15 cellular contexts compared by ENCODE assay signal in genomic region chr15:60651734-60652141, GRCh38.
DNase-seq lines count a peak whose midpoint lies in the region; ATAC-seq and TF ChIP-seq lines count a peak whose summit lies in the region.
"Had no signal": no experiment of that assay in that cellular context is flagged by ENCODE, and none has a peak within 500 bp of the region (broad histone marks: within the 10 kb centered on the region; RNA-seq: fewer than 3 reads in every experiment).

No MANE protein-coding gene starts in this region.

- H3K36me3 ChIP-seq in Loucy (ENCODE audit: insufficient read depth, low read length) = no peaks in the 10 kb centered on the region

- H3K4me1 Mint-ChIP-seq in T-helper 17 cell = peaks cover 51% of the 10 kb centered on the region

- H3K4me3 Mint-ChIP-seq in T-helper 17 cell = peak overlapping the region; percentile 43
- H3K4me3 Mint-ChIP-seq: activated naive CD8-positive, alpha-beta T cell; stimulated activated effector memory CD8-positive, alpha-beta T cell treated with anti-CD3 and anti-CD28 coated beads, Interleukin-12 subunit alpha, Interleukin-12 subunit beta, amount 100 ng/mL, for 72 hours had no signal

- H3K4me2 ChIP-seq in Loucy (ENCODE audit: low read depth, low read length, poor library complexity, severe bottlenecking) = peak overlapping the region; percentile 87

- no peak overlapping the region for H3K9ac ChIP-seq in Loucy (ENCODE audit: low read depth, low read length, poor library complexity, severe bottlenecking)

- peaks cover 11% of the 10 kb centered on the region; the same call in 1 of the 2 replicates for H3F3A ChIP-seq in Loucy (ENCODE audit: low read depth)

- H3K9me2 ChIP-seq in Loucy (replicated peaks; ENCODE audit: low read depth, low read length) = no peaks in the 10 kb centered on the region

- H4K20me1 ChIP-seq in Loucy (ENCODE audit: insufficient read depth, low read length, poor library complexity, severe bottlenecking) = no peaks in the 10 kb centered on the region

- H2AFZ ChIP-seq in Loucy (ENCODE audit: low read length) = no peak overlapping the region

- ATAC-seq in GM18867 (IDR thresholded peaks at IDR 0.05; ENCODE audit: unreplicated experiment) (peak; percentile 26), T-helper 17 cell (no peak), GM19035 (IDR thresholded peaks at IDR 0.05; ENCODE audit: unreplicated experiment) (no peak)
- ATAC-seq: stimulated activated effector memory CD8-positive, alpha-beta T cell treated with anti-CD3 and anti-CD28 coated beads, Interleukin-12 subunit alpha, Interleukin-12 subunit beta, amount 100 ng/mL, for 72 hours had no signal

- H3K27ac Mint-ChIP-seq in T-helper 17 cell = peak overlapping the region; percentile 94
- H3K27ac Mint-ChIP-seq: activated naive CD8-positive, alpha-beta T cell; stimulated activated effector memory CD8-positive, alpha-beta T cell treated with anti-CD3 and anti-CD28 coated beads, Interleukin-12 subunit alpha, Interleukin-12 subunit beta, amount 100 ng/mL, for 72 hours had no signal

- peaks cover 9% of the 10 kb centered on the region; the same call in 1 of the 2 replicates for H3K79me2 ChIP-seq in Loucy (ENCODE audit: insufficient read depth, low read length)

- H3K27me3 ChIP-seq in Loucy (ENCODE audit: insufficient read depth, low read length, poor library complexity, severe bottlenecking) = no peaks in the 10 kb centered on the region

- no peak overlapping the region for H3K4me3 ChIP-seq in Loucy (ENCODE audit: low read length, poor library complexity, severe bottlenecking)

- no peaks in the 10 kb centered on the region for H3K36me3 Mint-ChIP-seq in T-helper 17 cell (ENCODE audit: low read depth)
- H3K36me3 Mint-ChIP-seq: activated naive CD8-positive, alpha-beta T cell; stimulated activated effector memory CD8-positive, alpha-beta T cell treated with anti-CD3 and anti-CD28 coated beads, Interleukin-12 subunit alpha, Interleukin-12 subunit beta, amount 100 ng/mL, for 72 hours had no signal

- TF ChIP-seq CTCF in Loucy (conservative IDR thresholded peaks at IDR 0.05; ENCODE audit: low read length) = no peak

- no peaks in the 10 kb centered on the region for H3K27me3 Mint-ChIP-seq in T-helper 17 cell
- H3K27me3 Mint-ChIP-seq: activated naive CD8-positive, alpha-beta T cell had no signal

- DNase-seq in COLO668 (lab: John Stamatoyannopoulos, UW; ENCODE audit: unreplicated experiment) = peak; percentile 80
- no peak for DNase-seq in T-helper 17 cell
- no peak for DNase-seq in DMS114 treated with DMSO at 0.1 percent for 48 hours (lab: John Stamatoyannopoulos, UW; ENCODE audit: unreplicated experiment)
- DNase-seq in ecto neural progenitor cell (ENCODE audit: low spot score) = no peak
- no peak for DNase-seq in dermis blood vessel endothelial cell
- DNase-seq: activated CD4-positive, CD25-positive, alpha-beta regulatory T cell treated with anti-CD3 and anti-CD28 coated beads, Interleukin-2, amount 50 U/mL, for 72 hours; effector memory CD4-positive, alpha-beta T cell; hypothalamus; KG1; RPMI8226 had no signal

- peaks cover 43% of the 10 kb centered on the region for H3K4me1 ChIP-seq in Loucy (ENCODE audit: insufficient read depth, low read length, poor library complexity, severe bottlenecking)

- H3K9me3 ChIP-seq in Loucy (ENCODE audit: insufficient read depth, low read depth, low read length) (no peaks in the 10 kb centered on the region), T-helper 17 cell (ENCODE audit: control insufficient read depth, low read length, poor library complexity, severe bottlenecking) (no peaks in the 10 kb centered on the region)
